In genomic region chr5:75567710-75568109, GRCh38 we compare ENCODE assay signal across 1 cellular context.
TF ChIP-seq lines count a peak whose summit lies in the region.

No MANE protein-coding gene starts in this region.

TF ChIP-seq in endothelial cell of umbilical vein, 7 proteins besides CTCF, POLR2A, EP300 and RAD21 (continued from another document):
- TF ChIP-seq FOS (IDR thresholded peaks at IDR 0.05; ENCODE audit: borderline replicate concordance, insufficient read depth, low read length), result no peak
- no peak for TF ChIP-seq MYC (IDR thresholded peaks at IDR 0.05; ENCODE audit: low read depth, low read length)
- TF ChIP-seq MAX (IDR thresholded peaks at IDR 0.05; ENCODE audit: insufficient read depth, insufficient read length), result no peak
- TF ChIP-seq GATA2 (IDR thresholded peaks at IDR 0.05; ENCODE audit: insufficient read depth, insufficient read length, low read depth, low read length), result no peak
